ENCODE assay signal across 20 cellular contexts in genomic region chr20:22394583-22394982, GRCh38.
"Had no signal": no experiment of that assay in that cellular context is flagged by ENCODE, and none has a peak within 500 bp of the region (broad histone marks: within the 10 kb centered on the region; RNA-seq: fewer than 3 reads in every experiment).

No MANE protein-coding gene starts in this region.

- H3K4me1 ChIP-seq: left lung, spleen, upper lobe of right lung had no signal

- H3K9me3 ChIP-seq: body of pancreas, left lung, spleen, upper lobe of right lung had no signal

- H3K27ac ChIP-seq: body of pancreas, left lung, spleen, upper lobe of right lung, WERI-Rb-1 had no signal

- H3K27me3 ChIP-seq: body of pancreas, left lung, upper lobe of right lung had no signal

- H3K36me3 ChIP-seq: left lung, spleen, upper lobe of right lung, WERI-Rb-1 had no signal

- H3K4me3 ChIP-seq: body of pancreas, left lung, lung, spleen, upper lobe of right lung had no signal

- DNase-seq: activated CD4-positive, alpha-beta T cell treated with anti-CD3 and anti-CD28 coated beads, Interleukin-2, amount 10 ng/mL, durations not matched to agents 7 days and 5 days; activated CD4-positive, CD25-positive, alpha-beta regulatory T cell treated with anti-CD3 and anti-CD28 coated beads, Interleukin-2, amount 50 U/mL, for 72 hours; activated CD8-positive, alpha-beta memory T cell treated with anti-CD3 and anti-CD28 coated beads, Interleukin-2, amount 10 ng/mL, durations not matched to agents 7 days and 5 days; activated CD8-positive, alpha-beta T cell treated with anti-CD3 and anti-CD28 coated beads for 36 hours; activated gamma-delta T cell; activated naive CD4-positive, alpha-beta T cell treated with anti-CD3 and anti-CD28 coated beads, Interleukin-2, amount 50 U/mL, for 16 hours; activated naive CD8-positive, alpha-beta T cell treated with anti-CD3 and anti-CD28 coated beads, Interleukin-2, amount 50 U/mL, for 24 hours; caudate nucleus; effector CD4-positive, alpha-beta T cell; foreskin melanocyte; left lung; natural killer cell; spleen; stimulated activated CD4-positive, alpha-beta T cell treated with anti-CD3 and anti-CD28 coated beads, Interleukin-4, amount 100 ng/mL, for 1 hour; stimulated activated naive CD4-positive, alpha-beta T cell; upper lobe of right lung; WERI-Rb-1 had no signal

- FAIRE-seq: endometrium had no signal
